In the genomic region with DNA sequence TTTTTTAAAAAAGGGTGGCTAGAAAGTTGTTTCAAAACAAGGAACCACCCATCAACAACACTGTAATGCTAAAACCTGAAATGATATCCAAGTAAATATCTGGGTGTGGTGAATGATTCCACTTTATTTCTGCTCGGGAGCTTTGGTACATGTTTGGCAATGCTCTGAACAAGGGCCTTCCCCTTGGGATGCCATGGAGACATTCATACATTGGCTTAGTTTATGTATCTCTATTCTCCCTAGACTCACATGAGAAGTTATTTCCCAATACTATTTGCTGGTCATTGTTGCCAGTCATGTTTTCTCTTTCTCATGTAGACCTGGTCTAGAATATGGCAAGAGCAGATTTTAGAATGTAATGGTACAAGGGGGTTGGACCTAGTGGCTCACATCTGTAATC, we compare ENCODE assay signal across 21 cellular contexts. TPM values are rescaled to one million over a fixed set of nuclear protein-coding genes. Genes with fewer than 3 reads are reported as not detected.
"Had no signal": no experiment of that assay in that cellular context is flagged by ENCODE, and none has a peak within 500 bp of the region (broad histone marks: within the 10 kb centered on the region; RNA-seq: fewer than 3 reads in every experiment).

No MANE protein-coding gene starts in this region.

- H3K36me3 ChIP-seq: colonic mucosa, neutrophil, stomach, thyroid gland, uterus had no signal

- H3K27ac ChIP-seq: colonic mucosa, hepatocyte, neutrophil, stomach, thyroid gland, uterus had no signal

- H3K27me3 Mint-ChIP-seq: naive thymus-derived CD8-positive, alpha-beta T cell; type B pancreatic cell had no signal

- H3K79me2 ChIP-seq: hepatocyte had no signal

- H2AFZ ChIP-seq: hepatocyte had no signal

- H3K4me3 Mint-ChIP-seq: endodermal cell; naive thymus-derived CD8-positive, alpha-beta T cell; type B pancreatic cell had no signal

- H3K27ac Mint-ChIP-seq: endodermal cell; naive thymus-derived CD8-positive, alpha-beta T cell; type B pancreatic cell had no signal

- H3K4me2 ChIP-seq: hepatocyte had no signal

- H3K9me3 Mint-ChIP-seq: type B pancreatic cell had no signal

- H3K4me1 ChIP-seq: colonic mucosa, thyroid gland, uterus had no signal

- H3K9me3 ChIP-seq: colonic mucosa, neutrophil, thyroid gland, uterus had no signal

- DNase-seq: cerebellar nuclear complex; colonic mucosa; effector CD4-positive, alpha-beta T cell; endodermal cell; head of caudate nucleus; left colon; left ventricle myocardium superior; naive thymus-derived CD8-positive, alpha-beta T cell; posterior cingulate gyrus; stimulated activated CD4-positive, alpha-beta T cell treated with anti-CD3 and anti-CD28 coated beads, Interleukin-12 subunit alpha, Interleukin-12 subunit beta, amount 100 ng/mL, for 4 hours; stimulated activated naive CD4-positive, alpha-beta T cell; stomach; thyroid gland; uterus had no signal

- H3K4me3 ChIP-seq: colonic mucosa, hepatocyte, lung, skin epidermis, stomach, thyroid gland, uterus had no signal

- ATAC-seq: left colon; left ventricle myocardium superior; naive thymus-derived CD8-positive, alpha-beta T cell had no signal

- H3K27me3 ChIP-seq: colonic mucosa, hepatocyte, neutrophil, stomach, thyroid gland, uterus had no signal

- H3K36me3 Mint-ChIP-seq: type B pancreatic cell had no signal

RNA-seq across cellular contexts. Expression of a gene that starts 22.9 kb away (rescaled TPM):
- total RNA-seq: left ventricle myocardium superior, osteocyte, uterus had no signal
- polyA plus RNA-seq: neural cell had no signal
